ENCODE assay signal across 18 cellular contexts in genomic region chr10:47049906-47050305, GRCh38.
DNase-seq lines count a peak whose midpoint lies in the region; ATAC-seq and TF ChIP-seq lines count a peak whose summit lies in the region.
"Had no signal": no experiment of that assay in that cellular context is flagged by ENCODE, and none has a peak within 500 bp of the region (broad histone marks: within the 10 kb centered on the region; RNA-seq: fewer than 3 reads in every experiment).

No MANE protein-coding gene starts in this region.

- H3K4me1 Mint-ChIP-seq in activated CD4-positive, alpha-beta memory T cell treated with anti-CD3 and anti-CD28 coated beads, Interleukin-2, amount 10 ng/mL, durations not matched to agents 7 days and 5 days: peaks cover 7% of the 10 kb centered on the region
- peaks cover 7 to 24% (median 19%) of the 10 kb centered on the region in 7 donors for H3K4me1 Mint-ChIP-seq in naive thymus-derived CD4-positive, alpha-beta T cell

- DNase-seq in H7 (peak; percentile 22), testis (peak; percentile 9), putamen (ENCODE audit: low spot score) (no peak), MV-4-11 (lab: John Stamatoyannopoulos, UW) (no peak)
- peak; percentile 11 for DNase-seq in activated CD4-positive, alpha-beta memory T cell treated with anti-CD3 and anti-CD28 coated beads, Interleukin-2, amount 10 ng/mL, durations not matched to agents 7 days and 5 days
- no peak for DNase-seq in naive thymus-derived CD4-positive, alpha-beta T cell
- no peak for DNase-seq in stimulated activated CD4-positive, alpha-beta T cell treated with anti-CD3 and anti-CD28 coated beads, Interleukin-2, amount 100 ng/mL, for 48 hours
- DNase-seq: C1 segment of cervical spinal cord, DMS79, HFFc6, NCI-H1092, NCI-H1436 treated with DMSO at 0.1 percent for 48 hours, NCI-H2029, NCI-H345, NCI-H526, PC-9 had no signal

- H3K27me3 ChIP-seq in H7 (ENCODE audit: control insufficient read depth, insufficient read depth, low read length) (no peaks in the 10 kb centered on the region), testis (no peaks in the 10 kb centered on the region)
- H3K27me3 ChIP-seq in naive thymus-derived CD4-positive, alpha-beta T cell (ENCODE audit: control insufficient read depth in 2 of 2, insufficient read depth in 2 of 2, low read length in 2 of 2): no peaks in the 10 kb centered on the region
- H3K27me3 ChIP-seq: SJSA1 had no signal

- H3K27me3 Mint-ChIP-seq in activated CD4-positive, alpha-beta memory T cell treated with anti-CD3 and anti-CD28 coated beads, Interleukin-2, amount 10 ng/mL, durations not matched to agents 7 days and 5 days: no peaks in the 10 kb centered on the region
- no peaks in the 10 kb centered on the region for H3K27me3 Mint-ChIP-seq in naive thymus-derived CD4-positive, alpha-beta T cell

- peaks cover 6 to 14% of the 10 kb centered on the region in 2 donors for H3K4me1 ChIP-seq in naive thymus-derived CD4-positive, alpha-beta T cell (ENCODE audit: control insufficient read depth in 2 of 2, insufficient read depth in 2 of 2, low read length in 2 of 2)
- H3K4me1 ChIP-seq in testis: no peaks in the 10 kb centered on the region
- H3K4me1 ChIP-seq: SJSA1 had no signal

- POLR2A ChIA-PET in activated CD4-positive, alpha-beta memory T cell treated with anti-CD3 and anti-CD28 coated beads, Interleukin-2, amount 10 ng/mL, durations not matched to agents 7 days and 5 days (lab: Charles Lee): interaction anchor here (0.9 kb wide), 1 partner anchor 335 kb away, joined by 3 read pairs; the partner anchor contains the start of gene ZNF488
- POLR2A ChIA-PET in naive thymus-derived CD4-positive, alpha-beta T cell (lab: Charles Lee): interaction anchor here (3.2 kb wide), 1 partner anchor 261 kb away, joined by 31 read pairs; no protein-coding TSS in a partner anchor

- no peak overlapping the region for H3K27ac ChIP-seq in naive thymus-derived CD4-positive, alpha-beta T cell (ENCODE audit: low read depth, low read length)
- no peak overlapping the region for H3K27ac ChIP-seq in testis
- H3K27ac ChIP-seq: PC-9, SJSA1 had no signal

- CTCF ChIA-PET in activated CD4-positive, alpha-beta memory T cell treated with anti-CD3 and anti-CD28 coated beads, Interleukin-2, amount 10 ng/mL, durations not matched to agents 7 days and 5 days (lab: Charles Lee): no interaction called here
- CTCF ChIA-PET in naive thymus-derived CD4-positive, alpha-beta T cell (lab: Charles Lee): interaction anchor here (0.8 to 2.7 kb wide), 3 partner anchors 116 to 261 kb away, joined by 3 to 14 read pairs (median 3); no protein-coding TSS in a partner anchor

- no peak for TF ChIP-seq CTCF in testis (IDR thresholded peaks at IDR 0.05)

- H3K9me3 Mint-ChIP-seq in activated CD4-positive, alpha-beta memory T cell treated with anti-CD3 and anti-CD28 coated beads, Interleukin-2, amount 10 ng/mL, durations not matched to agents 7 days and 5 days: no peaks in the 10 kb centered on the region
- H3K9me3 Mint-ChIP-seq in naive thymus-derived CD4-positive, alpha-beta T cell: peaks cover 0 to 3% (median 0%) of the 10 kb centered on the region in 11 donors
- H3K9me3 Mint-ChIP-seq: HFFc6 had no signal

- no peak overlapping the region for H3K4me3 ChIP-seq in H7 (ENCODE audit: insufficient read depth, low read depth, low read length)
- no peak overlapping the region for H3K4me3 ChIP-seq in naive thymus-derived CD4-positive, alpha-beta T cell (ENCODE audit: low read length)
- no peak overlapping the region for H3K4me3 ChIP-seq in testis
- H3K4me3 ChIP-seq: PC-9, SJSA1 had no signal

- TF ChIP-seq POLR2A in testis (IDR thresholded peaks at IDR 0.05): no peak

- no peak for ATAC-seq in naive thymus-derived CD4-positive, alpha-beta T cell
- no peak for ATAC-seq in GM19467 (IDR thresholded peaks at IDR 0.05; ENCODE audit: unreplicated experiment)

- intact Hi-C loops in naive thymus-derived CD4-positive, alpha-beta T cell (cut with micrococcal nuclease): loop anchor here in 1 of 2 donors (10.0 kb wide), 1 partner anchor 115 kb away; no protein-coding TSS in a partner anchor
- intact Hi-C loops in testis (cut with DNase I; ENCODE audit: low total_unique reads): no loop called here

- 74 to 90% methylated on average over 6 of the region's 6 CpGs for WGBS in testis, 2 donors

- H3K27ac Mint-ChIP-seq in activated CD4-positive, alpha-beta memory T cell treated with anti-CD3 and anti-CD28 coated beads, Interleukin-2, amount 10 ng/mL, durations not matched to agents 7 days and 5 days: no peak overlapping the region
- peak overlapping the region in 5 of 9 donors; percentile 7 to 61 (median 30) for H3K27ac Mint-ChIP-seq in naive thymus-derived CD4-positive, alpha-beta T cell
- H3K27ac Mint-ChIP-seq: HFFc6 had no signal

- H3K9me3 ChIP-seq in naive thymus-derived CD4-positive, alpha-beta T cell (ENCODE audit: control insufficient read depth in 2 of 3, low read length in 3 of 3): no peaks in the 10 kb centered on the region
- H3K9me3 ChIP-seq in testis: no peaks in the 10 kb centered on the region
- H3K9me3 ChIP-seq: SJSA1 had no signal

- H3K36me3 Mint-ChIP-seq in activated CD4-positive, alpha-beta memory T cell treated with anti-CD3 and anti-CD28 coated beads, Interleukin-2, amount 10 ng/mL, durations not matched to agents 7 days and 5 days (ENCODE audit: low read depth): no peaks in the 10 kb centered on the region
- no peaks in the 10 kb centered on the region for H3K36me3 Mint-ChIP-seq in naive thymus-derived CD4-positive, alpha-beta T cell

- H3K36me3 ChIP-seq in H7 (replicated peaks; ENCODE audit: control insufficient read depth, insufficient read depth, low read length) (no peaks in the 10 kb centered on the region), testis (ENCODE audit: low read depth, missing control alignments) (no peaks in the 10 kb centered on the region)
- no peaks in the 10 kb centered on the region for H3K36me3 ChIP-seq in naive thymus-derived CD4-positive, alpha-beta T cell (ENCODE audit: control insufficient read depth in 2 of 3, insufficient read depth in 3 of 3, low read length in 3 of 3)
- H3K36me3 ChIP-seq: SJSA1 had no signal

- H3K4me3 Mint-ChIP-seq in activated CD4-positive, alpha-beta memory T cell treated with anti-CD3 and anti-CD28 coated beads, Interleukin-2, amount 10 ng/mL, durations not matched to agents 7 days and 5 days: no peak overlapping the region
- H3K4me3 Mint-ChIP-seq in naive thymus-derived CD4-positive, alpha-beta T cell: no peak overlapping the region
- H3K4me3 Mint-ChIP-seq: HFFc6 had no signal

Comparison
In these comparisons a context has a peak if more than half of its experiments do, and no peak if none do; other contexts are left out.
1. DNase-seq: peak in H7 (single experiment), activated CD4-positive, alpha-beta memory T cell treated with anti-CD3 and anti-CD28 coated beads, Interleukin-2, amount 10 ng/mL, durations not matched to agents 7 days and 5 days (single experiment) and testis (single experiment); none in naive thymus-derived CD4-positive, alpha-beta T cell (0 of 9), putamen (single experiment), MV-4-11 (single experiment) and stimulated activated CD4-positive, alpha-beta T cell treated with anti-CD3 and anti-CD28 coated beads, Interleukin-2, amount 100 ng/mL, for 48 hours (0 of 2).